ENCODE assay signal across 10 cellular contexts in genomic region chr17:27466376-27466747, GRCh38. TPM values are rescaled to one million over a fixed set of nuclear protein-coding genes. Genes with fewer than 3 reads are reported as not detected.
DNase-seq lines count a peak whose midpoint lies in the region; ATAC-seq, FAIRE-seq and TF ChIP-seq lines count a peak whose summit lies in the region.
"Had no signal": no experiment of that assay in that cellular context is flagged by ENCODE, and none has a peak within 500 bp of the region (broad histone marks: within the 10 kb centered on the region; RNA-seq: fewer than 3 reads in every experiment).

No MANE protein-coding gene starts in this region.

- H3K27ac Mint-ChIP-seq in astrocyte (ENCODE audit: unreplicated experiment): peak overlapping the region; percentile 64

- H2AFZ ChIP-seq in astrocyte (ENCODE audit: low read depth, low read length): no peak overlapping the region

- peaks cover 4% of the 10 kb centered on the region for H3K36me3 Mint-ChIP-seq in astrocyte (ENCODE audit: low read depth, unreplicated experiment)

- peak overlapping the region in 8 of 10 donors; percentile 15 to 77 (median 57) for H3K27ac ChIP-seq in heart right ventricle
- no peak overlapping the region for H3K27ac ChIP-seq in astrocyte (ENCODE audit: low read depth, low read length)
- peak overlapping the region; percentile 30 for H3K27ac ChIP-seq in upper lobe of right lung

- peaks cover 88% of the 10 kb centered on the region for H4K20me1 ChIP-seq in astrocyte (ENCODE audit: insufficient read depth, low read length)

- no peak for DNase-seq in heart right ventricle
- no peak for DNase-seq in Right ventricle myocardium inferior (ENCODE audit: missing footprints)
- no peak for DNase-seq in astrocyte (ENCODE audit: low read depth)
- peak; percentile 54 for DNase-seq in upper lobe of right lung
- no peak for DNase-seq in SW480 (ENCODE audit: low spot score)
- DNase-seq in midbrain (lab: John Stamatoyannopoulos, UW): no peak
- DNase-seq in HT-29 (ENCODE audit: low spot score): no peak
- DNase-seq: head of caudate nucleus had no signal

- no peaks in the 10 kb centered on the region for H3K27me3 Mint-ChIP-seq in astrocyte (ENCODE audit: low read depth, unreplicated experiment)

- peak overlapping the region in 1 of 10 donors; percentile 25 for H3K4me3 ChIP-seq in heart right ventricle
- no peak overlapping the region for H3K4me3 ChIP-seq in astrocyte (ENCODE audit: insufficient read depth, low read depth, low read length)
- no peak overlapping the region for H3K4me3 ChIP-seq in upper lobe of right lung

- no peak overlapping the region for H3K9ac ChIP-seq in astrocyte (ENCODE audit: low read length)

- H3K9me3 ChIP-seq in heart right ventricle: no peaks in the 10 kb centered on the region
- no peaks in the 10 kb centered on the region for H3K9me3 ChIP-seq in astrocyte (ENCODE audit: insufficient read depth, low read depth, low read length)
- H3K9me3 ChIP-seq in upper lobe of right lung: no peaks in the 10 kb centered on the region

- H3K4me3 Mint-ChIP-seq in astrocyte (ENCODE audit: unreplicated experiment): no peak overlapping the region

- peaks cover 47% of the 10 kb centered on the region for H3K4me1 Mint-ChIP-seq in astrocyte (ENCODE audit: low read depth, unreplicated experiment)

- intact Hi-C loops in heart right ventricle (cut with DNase I) (no loop called here), Right ventricle myocardium inferior (cut with DNase I) (no loop called here), upper lobe of right lung (cut with DNase I) (no loop called here)

- no peak for TF ChIP-seq CTCF in heart right ventricle (IDR thresholded peaks at IDR 0.05)
- no peak for TF ChIP-seq CTCF in astrocyte (IDR thresholded peaks at IDR 0.05; ENCODE audit: insufficient read depth, low read depth, low read length)
- no peak for TF ChIP-seq CTCF in upper lobe of right lung (IDR thresholded peaks at IDR 0.05)

- 64% methylated on average over 3 of the region's 3 CpGs for WGBS in heart right ventricle, 2 donors

- peaks cover 0 to 55% (median 14%) of the 10 kb centered on the region in 9 donors for H3K4me1 ChIP-seq in heart right ventricle
- peaks cover 7% of the 10 kb centered on the region for H3K4me1 ChIP-seq in astrocyte (ENCODE audit: insufficient read depth, low read length)
- peaks cover 26% of the 10 kb centered on the region for H3K4me1 ChIP-seq in upper lobe of right lung

- FAIRE-seq in astrocyte (lab: Jason Lieb, UNC): no peak

- ATAC-seq in heart right ventricle: peak in 5 of 8 donors; percentile 33 to 53 (median 36)
- ATAC-seq in Right ventricle myocardium inferior: no peak
- peak; percentile 28 for ATAC-seq in HG03439 (IDR thresholded peaks at IDR 0.05; ENCODE audit: unreplicated experiment)
- peak; percentile 34 for ATAC-seq in upper lobe of right lung
- ATAC-seq: sciatic nerve had no signal

- H3K9me3 Mint-ChIP-seq in astrocyte (ENCODE audit: unreplicated experiment): no peaks in the 10 kb centered on the region

- H3K27me3 ChIP-seq in heart right ventricle (no peaks in the 10 kb centered on the region), astrocyte (ENCODE audit: insufficient read depth, low read length) (no peaks in the 10 kb centered on the region), upper lobe of right lung (no peaks in the 10 kb centered on the region)

- H3K36me3 ChIP-seq in heart right ventricle (no peaks in the 10 kb centered on the region), astrocyte (ENCODE audit: insufficient read depth, low read length) (no peaks in the 10 kb centered on the region), upper lobe of right lung (no peaks in the 10 kb centered on the region)

- H3K4me2 ChIP-seq in astrocyte (ENCODE audit: low read length): no peak overlapping the region

- peaks cover 92% of the 10 kb centered on the region for H3K79me2 ChIP-seq in astrocyte (ENCODE audit: insufficient read depth, low read length)

RNA-seq across cellular contexts. Expression of gene KSR1, which starts 10.1 kb away (rescaled TPM):
- total RNA-seq in heart right ventricle (10 to 100 TPM in 5 of 10 donors, 1 to 10 TPM in 5; 5.6 to 19.6 (median 8.6) TPM), Right ventricle myocardium inferior (9.5 TPM), astrocyte (85.2 and 90.2 TPM in 2 replicates), upper lobe of right lung (52.5 TPM)
- 10 to 100 TPM in 1 of 2 donors, 1 to 10 TPM in 1; 6.0 to 10.1 TPM for polyA plus RNA-seq in heart right ventricle
- total RNA-seq in HT-29 (2014; rRNA removed; shearing (Covaris generic)): 4.5 and 7.8 TPM in 2 replicates
